ENCODE assay signal across 23 cellular contexts in the genomic region with DNA sequence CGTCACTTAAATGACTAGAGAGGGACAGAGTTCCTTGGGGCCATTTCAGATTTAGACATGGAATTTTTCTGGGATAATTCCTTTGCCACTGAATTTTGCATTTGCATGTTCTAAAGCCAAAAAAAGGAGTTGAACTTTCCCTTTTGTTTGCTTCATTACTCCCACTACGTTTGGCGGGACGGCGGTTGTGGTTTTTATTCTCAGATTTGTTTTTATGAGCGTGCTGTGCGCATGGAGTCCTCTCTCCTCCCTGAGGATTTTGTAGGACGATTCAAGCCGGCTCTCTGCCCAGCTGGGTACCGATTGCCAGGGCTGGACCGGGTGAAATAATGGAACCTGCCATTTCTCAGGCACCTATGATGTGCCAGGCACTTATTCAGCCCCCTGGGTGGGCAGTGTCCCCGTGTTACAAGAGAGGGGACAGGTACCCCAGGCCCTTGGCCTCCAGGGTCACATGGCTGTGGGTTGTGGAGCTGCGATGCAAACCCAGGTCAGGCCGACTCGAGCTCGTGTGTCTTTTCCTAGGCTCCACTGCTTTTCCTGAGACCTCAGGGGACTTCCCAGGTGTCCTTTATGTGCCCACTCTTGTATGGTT. TPM values are rescaled to one million over a fixed set of nuclear protein-coding genes. Genes with fewer than 3 reads are reported as not detected.
A peak's percentile ranks its signal among the peaks of the same experiment; 100 is the strongest.
DNase-seq lines count a peak whose midpoint lies in the region; ATAC-seq, FAIRE-seq and TF ChIP-seq lines count a peak whose summit lies in the region.
"Had no signal": no experiment of that assay in that cellular context is flagged by ENCODE, and none has a peak within 500 bp of the region (broad histone marks: within the 10 kb centered on the region; RNA-seq: fewer than 3 reads in every experiment).

No MANE protein-coding gene starts in this region.

- H3K36me3 Mint-ChIP-seq in central memory CD8-positive, alpha-beta T cell (ENCODE audit: insufficient read depth), result peaks cover 32% of the 10 kb centered on the region

- H3K9me3 ChIP-seq in A549, result no peaks in the 10 kb centered on the region
- no peaks in the 10 kb centered on the region for H3K9me3 ChIP-seq in HAP-1
- no peaks in the 10 kb centered on the region for H3K9me3 ChIP-seq in osteoblast (ENCODE audit: low read depth, low read length)
- H3K9me3 ChIP-seq: SJCRH30 had no signal

- TF ChIP-seq CTCF in A549 (IDR thresholded peaks at IDR 0.05) (no peak), osteoblast (IDR thresholded peaks at IDR 0.05; ENCODE audit: extremely low read depth, low read depth, low read length) (no peak)

- FAIRE-seq in A549 (lab: Jason Lieb, UNC), result no peak
- FAIRE-seq: A204.1, GM12892, GM18507 had no signal

- no peak overlapping the region for H3K4me3 Mint-ChIP-seq in central memory CD8-positive, alpha-beta T cell
- H3K4me3 Mint-ChIP-seq: CD8-positive, alpha-beta T cell; GM23338 had no signal

- H3K27ac Mint-ChIP-seq in central memory CD8-positive, alpha-beta T cell (ENCODE audit: low read depth), result peak overlapping the region; percentile 68
- H3K27ac Mint-ChIP-seq: GM23338 had no signal

- no peak overlapping the region for H2AFZ ChIP-seq in osteoblast (ENCODE audit: low read length)
- H2AFZ ChIP-seq: GM23338, PC-9 had no signal

- H3K27ac ChIP-seq in A549 (peak overlapping the region in 1 of 2 experiments; percentile 99; a peak in 3 of 6 replicates), osteoblast (ENCODE audit: low read depth, low read length) (no peak overlapping the region)
- H3K27ac ChIP-seq: PC-9, SJCRH30 had no signal

- CTCF ChIA-PET in A549 (lab: Yijun Ruan, JAX), result interaction anchor here (0.6 to 1.8 kb wide), 5 partner anchors 9 to 258 kb away, joined by 3 to 6 read pairs (median 3); no protein-coding TSS in a partner anchor

- H3K27me3 Mint-ChIP-seq in central memory CD8-positive, alpha-beta T cell, result no peaks in the 10 kb centered on the region

- peaks cover 74% of the 10 kb centered on the region for H3K4me1 Mint-ChIP-seq in central memory CD8-positive, alpha-beta T cell

- in situ Hi-C loops in HAP-1 (cut with MboI; ENCODE audit: low sequenced_read_pairs), result no loop called here

- H4K20me1 ChIP-seq in osteoblast (ENCODE audit: insufficient read depth, low read length), result peaks cover 68% of the 10 kb centered on the region

- no peak for DNase-seq in A549 (ENCODE audit: low read depth in 1 of 2, low spot score in 1 of 2)
- DNase-seq in HAP-1 (ENCODE audit: low spot score in 2 of 2), result peak; percentile 75 to 86
- no peak for DNase-seq in central memory CD8-positive, alpha-beta T cell (ENCODE audit: low spot score in 2 of 2)
- peak; percentile 69 for DNase-seq in osteoblast (ENCODE audit: insufficient read length, low spot score, missing footprints)
- DNase-seq in mucosa of gallbladder (ENCODE audit: low spot score), result no peak
- no peak for DNase-seq in activated effector memory CD4-positive, alpha-beta T cell treated with anti-CD3 and anti-CD28 coated beads, Interleukin-2, amount 50 U/mL, for 16 hours
- no peak for DNase-seq in EL
- DNase-seq: CD8-positive, alpha-beta T cell; DMS53; KG1; MV-4-11; NCI-H1417; NCI-H187; NCI-H2107; NCI-H2227 treated with DMSO at 0.1 percent for 48 hours; NCI-H510A treated with DMSO at 0.1 percent for 48 hours; NCI-H774; PC-9; SJCRH30 had no signal

- H3K4me1 ChIP-seq in A549 (peaks cover 86% of the 10 kb centered on the region), HAP-1 (peaks cover 21% of the 10 kb centered on the region), osteoblast (ENCODE audit: insufficient read depth, low read length) (peaks cover 10% of the 10 kb centered on the region)
- H3K4me1 ChIP-seq: SJCRH30 had no signal

- TF ChIP-seq RAD21 in A549 (conservative IDR thresholded peaks at IDR 0.05 in 1 of 2, IDR thresholded peaks at IDR 0.05 in 1 of 2), result no peak

- no peaks in the 10 kb centered on the region for H3K27me3 ChIP-seq in HAP-1 (ENCODE audit: low read depth)
- H3K27me3 ChIP-seq in osteoblast (ENCODE audit: insufficient read depth, low read length), result no peaks in the 10 kb centered on the region
- H3K27me3 ChIP-seq: SJCRH30 had no signal

- H3K9me3 Mint-ChIP-seq in central memory CD8-positive, alpha-beta T cell, result no peaks in the 10 kb centered on the region
- H3K9me3 Mint-ChIP-seq: CD8-positive, alpha-beta T cell; GM23338 had no signal

- H3K4me3 ChIP-seq in A549, result no peak overlapping the region
- H3K4me3 ChIP-seq in HAP-1, result no peak overlapping the region
- H3K4me3 ChIP-seq in osteoblast (ENCODE audit: insufficient read depth, low read length), result no peak overlapping the region
- H3K4me3 ChIP-seq: GM23338, PC-9, SJCRH30 had no signal

- WGBS in A549 (ENCODE audit: missing lambda C conversion rate), result 86% methylated on average over 16 of the region's 16 CpGs

- no peak for ATAC-seq in A549
- no peak for ATAC-seq in central memory CD8-positive, alpha-beta T cell (replicated peaks; ENCODE audit: extremely low read depth, poor library complexity, severe bottlenecking)
- ATAC-seq: CD8-positive, alpha-beta T cell; GM23338 had no signal

- no peak for TF ChIP-seq EP300 in A549 (IDR thresholded peaks at IDR 0.05)

- POLR2A ChIA-PET in A549 (lab: Yijun Ruan, JAX), result interaction anchor here (1.2 kb wide), 1 partner anchor 13 kb away, joined by 4 read pairs; no protein-coding TSS in a partner anchor

- peaks cover 82% of the 10 kb centered on the region for H3K79me2 ChIP-seq in osteoblast (ENCODE audit: insufficient read depth, low read length)

- no peaks in the 10 kb centered on the region; the same call in none of the 2 replicates for H3K36me3 ChIP-seq in HAP-1 (replicated peaks)
- peaks cover 4% of the 10 kb centered on the region for H3K36me3 ChIP-seq in osteoblast (ENCODE audit: insufficient read depth, low read length)
- H3K36me3 ChIP-seq: SJCRH30 had no signal

- H3K4me2 ChIP-seq in A549, result 0 out of 3 replicates have a peak overlapping the region, but pooled peaks have one; percentile 39
- peak overlapping the region; percentile 17 for H3K4me2 ChIP-seq in osteoblast (ENCODE audit: insufficient read depth, low read length)
- H3K4me2 ChIP-seq: GM23338, PC-9 had no signal

- TF ChIP-seq POLR2A in A549 (IDR thresholded peaks at IDR 0.05; ENCODE audit: low read length), result no peak

TF ChIP-seq in A549, 52 proteins besides CTCF, POLR2A, EP300 and RAD21:
- TF ChIP-seq EHMT2 (IDR thresholded peaks at IDR 0.05; ENCODE audit: low read depth) (no peak), PHF8 (IDR thresholded peaks at IDR 0.05; ENCODE audit: borderline replicate concordance, low read depth) (no peak), JUN (IDR thresholded peaks at IDR 0.05) (no peak), KDM1A (IDR thresholded peaks at IDR 0.05; ENCODE audit: low read depth) (no peak), RARB (CRISPR knock-in tag; IDR thresholded peaks at IDR 0.05) (no peak), CEBPB (IDR thresholded peaks at IDR 0.05) (no peak)
- TF ChIP-seq, protein P1, sequence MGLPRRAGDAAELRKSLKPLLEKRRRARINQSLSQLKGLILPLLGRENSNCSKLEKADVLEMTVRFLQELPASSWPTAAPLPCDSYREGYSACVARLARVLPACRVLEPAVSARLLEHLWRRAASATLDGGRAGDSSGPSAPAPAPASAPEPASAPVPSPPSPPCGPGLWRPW (IDR thresholded peaks at IDR 0.05), result no peak
- TF ChIP-seq, protein P2, sequence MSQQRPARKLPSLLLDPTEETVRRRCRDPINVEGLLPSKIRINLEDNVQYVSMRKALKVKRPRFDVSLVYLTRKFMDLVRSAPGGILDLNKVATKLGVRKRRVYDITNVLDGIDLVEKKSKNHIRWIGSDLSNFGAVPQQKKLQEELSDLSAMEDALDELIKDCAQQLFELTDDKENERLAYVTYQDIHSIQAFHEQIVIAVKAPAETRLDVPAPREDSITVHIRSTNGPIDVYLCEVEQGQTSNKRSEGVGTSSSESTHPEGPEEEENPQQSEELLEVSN (IDR thresholded peaks at IDR 0.05; ENCODE audit: borderline replicate concordance, low read depth), result no peak
TF ChIP-seq in A549: peak in this region for 0.

RNA-seq across cellular contexts. Expression of a gene that starts 18.8 kb away (rescaled TPM):
- polyA plus RNA-seq in A549 (2011; rRNA removed), result 21.6 and 44.7 TPM in 2 replicates
- 78.5 and 97.9 TPM in 2 replicates for polyA plus RNA-seq in A549 (2012; cell fraction: cytosol; rRNA removed)
- polyA plus RNA-seq in A549 (2012; cell fraction: nucleus; rRNA removed), result 128 and 142 TPM in 2 replicates
- polyA plus RNA-seq in A549 (2017; fragmentation: RNase III; extraction: RNeasy Plus Mini Kit Qiagen cat#74134 plus additional on column Dnase treatment), result 118 to 129 TPM (median 125 TPM) in 3 replicates
- polyA minus RNA-seq in A549 (2011; rRNA and poly(A)+ RNA removed), result 89.1 and 130 TPM in 2 replicates
- 6.2 and 8.3 TPM in 2 replicates for total RNA-seq in osteoblast
- 95.5 TPM for total RNA-seq in mucosa of gallbladder

Comparison
In these comparisons a context has a peak if more than half of its experiments do, and no peak if none do; other contexts are left out.
1. DNase-seq: peak in HAP-1 (2 of 2) and osteoblast (single experiment); none in A549 (0 of 2), central memory CD8-positive, alpha-beta T cell (0 of 2), mucosa of gallbladder (single experiment), activated effector memory CD4-positive, alpha-beta T cell treated with anti-CD3 and anti-CD28 coated beads, Interleukin-2, amount 50 U/mL, for 16 hours (single experiment) and EL (single experiment).
2. RNA of a gene that starts 18.8 kb away (total RNA-seq): 95.5 TPM in mucosa of gallbladder (single experiment); 6.2 to 8.3 TPM in osteoblast; every median in the first group is over 10 times any median in the second.